20 cellular contexts compared by ENCODE assay signal in the genomic region with DNA sequence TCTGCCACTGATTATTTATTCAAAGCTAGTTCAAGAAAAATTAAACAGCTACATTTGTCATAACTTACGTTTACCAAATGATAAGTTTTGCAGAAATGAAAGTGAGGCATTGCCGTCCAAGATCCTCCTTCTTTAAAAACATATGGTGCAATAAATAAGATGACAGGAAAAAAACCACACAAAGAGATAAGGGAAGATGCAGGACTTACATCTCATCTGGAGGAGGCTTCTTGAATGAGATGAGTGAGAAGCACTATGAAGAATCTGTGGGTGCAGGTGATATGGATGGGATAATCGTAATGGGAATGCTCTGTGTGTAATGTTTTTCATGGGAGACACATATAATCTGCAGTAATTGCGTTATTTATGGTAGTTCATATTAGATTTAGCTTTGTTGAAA.
"Had no signal": no experiment of that assay in that cellular context is flagged by ENCODE, and none has a peak within 500 bp of the region (broad histone marks: within the 10 kb centered on the region; RNA-seq: fewer than 3 reads in every experiment).

No MANE protein-coding gene starts in this region.

- H3K4me1 ChIP-seq: body of pancreas, lower lobe of right lung, sigmoid colon had no signal

- H3K4me3 ChIP-seq: body of pancreas, coronary artery, lower lobe of right lung, sigmoid colon, spleen, upper lobe of left lung had no signal

- H3K36me3 ChIP-seq: lower lobe of right lung, sigmoid colon, upper lobe of left lung had no signal

- H3K9me3 ChIP-seq: body of pancreas, lower lobe of right lung, sigmoid colon, upper lobe of left lung had no signal

- H3K4me1 Mint-ChIP-seq: nephron progenitor cell had no signal

- DNase-seq: activated CD4-positive, alpha-beta T cell treated with anti-CD3 and anti-CD28 coated beads, Interleukin-2, amount 10 ng/mL, durations not matched to agents 7 days and 5 days; activated CD8-positive, alpha-beta memory T cell treated with anti-CD3 and anti-CD28 coated beads, Interleukin-2, amount 50 U/mL, for 48 hours; activated gamma-delta T cell; activated T-cell treated with anti-CD3 and anti-CD28 coated beads, Interleukin-2, amount 50 U/mL, for 72 hours; amniotic stem cell; body of pancreas; central memory CD4-positive, alpha-beta T cell; head of caudate nucleus; immature natural killer cell; left cardiac atrium; lower lobe of right lung; nephron progenitor cell; sigmoid colon; spleen; T-helper 17 cell; upper lobe of left lung had no signal

- ATAC-seq: activated naive CD4-positive, alpha-beta T cell treated with anti-CD3 and anti-CD28 coated beads, Interleukin-2, amount 50 U/mL, for 72 hours; activated T-cell treated with anti-CD3 and anti-CD28 coated beads, Interleukin-2, amount 50 U/mL, for 72 hours; body of pancreas; lower lobe of right lung; T-helper 17 cell had no signal

- H3K9me3 Mint-ChIP-seq: activated naive CD4-positive, alpha-beta T cell treated with anti-CD3 and anti-CD28 coated beads, Interleukin-2, amount 50 U/mL, for 72 hours; activated T-cell treated with anti-CD3 and anti-CD28 coated beads, Interleukin-2, amount 50 U/mL, for 72 hours; immature natural killer cell; nephron progenitor cell; stimulated activated naive CD8-positive, alpha-beta T cell treated with anti-CD3 and anti-CD28 coated beads, Interleukin-15, Interleukin-2, amounts not matched to agents 100 ng/mL and 50 ng/mL, for 24 hours had no signal

- H3K27ac ChIP-seq: body of pancreas, coronary artery, epithelial cell of prostate, lower lobe of right lung, sigmoid colon, upper lobe of left lung had no signal

- H3K27ac Mint-ChIP-seq: activated CD4-positive, alpha-beta T cell treated with anti-CD3 and anti-CD28 coated beads, Interleukin-2, amount 10 ng/mL, durations not matched to agents 7 days and 5 days; activated naive CD4-positive, alpha-beta T cell treated with anti-CD3 and anti-CD28 coated beads, Interleukin-2, amount 50 U/mL, for 72 hours; activated T-cell treated with anti-CD3 and anti-CD28 coated beads, Interleukin-2, amount 50 U/mL, for 72 hours; immature natural killer cell; nephron progenitor cell; stimulated activated naive CD8-positive, alpha-beta T cell treated with anti-CD3 and anti-CD28 coated beads, Interleukin-15, Interleukin-2, amounts not matched to agents 100 ng/mL and 50 ng/mL, for 24 hours; T-helper 17 cell had no signal

- H3K4me3 Mint-ChIP-seq: activated CD4-positive, alpha-beta T cell treated with anti-CD3 and anti-CD28 coated beads, Interleukin-2, amount 10 ng/mL, durations not matched to agents 7 days and 5 days; activated T-cell treated with anti-CD3 and anti-CD28 coated beads, Interleukin-2, amount 50 U/mL, for 72 hours; immature natural killer cell; nephron progenitor cell; stimulated activated naive CD8-positive, alpha-beta T cell treated with anti-CD3 and anti-CD28 coated beads, Interleukin-15, Interleukin-2, amounts not matched to agents 100 ng/mL and 50 ng/mL, for 24 hours; T-helper 17 cell had no signal

- H3K27me3 ChIP-seq: body of pancreas, sigmoid colon, spleen, upper lobe of left lung had no signal

- H3K27me3 Mint-ChIP-seq: activated CD4-positive, alpha-beta T cell treated with anti-CD3 and anti-CD28 coated beads, Interleukin-2, amount 10 ng/mL, durations not matched to agents 7 days and 5 days; stimulated activated naive CD8-positive, alpha-beta T cell treated with anti-CD3 and anti-CD28 coated beads, Interleukin-15, Interleukin-2, amounts not matched to agents 100 ng/mL and 50 ng/mL, for 24 hours; T-helper 17 cell had no signal
